In the genomic region with DNA sequence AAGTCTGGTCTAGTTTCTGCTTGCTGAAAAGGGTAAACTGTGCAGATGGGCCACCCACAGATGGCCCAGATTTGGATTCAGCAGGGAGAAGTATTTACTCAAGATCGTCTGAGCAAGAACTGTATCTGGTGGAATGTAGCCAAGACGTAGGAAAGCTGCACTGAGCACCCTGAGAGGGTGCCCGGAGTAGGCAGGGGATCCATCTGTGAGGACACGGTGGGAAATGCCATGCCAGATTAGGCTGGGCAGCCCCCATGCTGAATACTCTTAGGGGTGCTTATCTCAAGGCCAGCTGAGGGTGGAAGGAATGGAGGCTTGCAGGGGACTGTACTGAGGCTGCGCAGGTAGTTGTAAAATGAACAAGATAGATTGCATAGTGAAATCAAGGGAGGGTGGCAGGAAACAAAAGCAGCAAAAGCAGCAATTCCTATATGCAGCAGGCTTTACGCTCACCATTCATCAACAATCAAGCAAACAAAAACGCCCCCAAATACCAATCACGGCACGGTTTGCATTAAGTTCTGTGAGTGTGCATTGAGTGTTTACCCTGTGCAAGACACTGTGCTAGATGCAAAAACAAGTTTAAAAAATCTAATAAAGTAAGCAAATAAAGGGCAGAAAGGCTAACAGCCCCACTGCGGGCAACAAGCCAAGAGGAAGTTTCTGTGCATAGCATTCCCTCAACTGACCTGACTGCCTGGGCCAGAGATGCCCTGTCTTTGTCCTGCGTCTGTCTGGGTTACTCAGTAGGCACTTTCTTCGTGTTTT, we compare ENCODE assay signal across 12 cellular contexts. TPM values are rescaled to one million over a fixed set of nuclear protein-coding genes. Genes with fewer than 3 reads are reported as not detected.
DNase-seq lines count a peak whose midpoint lies in the region; ATAC-seq and TF ChIP-seq lines count a peak whose summit lies in the region.
"Had no signal": no experiment of that assay in that cellular context is flagged by ENCODE, and none has a peak within 500 bp of the region (broad histone marks: within the 10 kb centered on the region; RNA-seq: fewer than 3 reads in every experiment).

No MANE protein-coding gene starts in this region.

- H3K27me3 ChIP-seq in Peyer's patch (no peaks in the 10 kb centered on the region), upper lobe of left lung (no peaks in the 10 kb centered on the region), smooth muscle cell (ENCODE audit: low read depth) (no peaks in the 10 kb centered on the region)
- H3K27me3 ChIP-seq: BLaER1 had no signal

- peak overlapping the region; percentile 6 for H3K4me3 Mint-ChIP-seq in activated naive CD4-positive, alpha-beta T cell treated with anti-CD3 and anti-CD28 coated beads, Interleukin-2, amount 50 U/mL, for 24 hours

- no peak overlapping the region for H3K27ac Mint-ChIP-seq in activated naive CD4-positive, alpha-beta T cell treated with anti-CD3 and anti-CD28 coated beads, Interleukin-2, amount 50 U/mL, for 24 hours
- H3K27ac Mint-ChIP-seq in activated naive CD4-positive, alpha-beta T cell treated with anti-CD3 and anti-CD28 coated beads, Interleukin-2, amount 50 U/mL, for 72 hours: no peak overlapping the region

- no peak for TF ChIP-seq EP300 in upper lobe of left lung (IDR thresholded peaks at IDR 0.05)

- no peaks in the 10 kb centered on the region for H4K20me1 ChIP-seq in smooth muscle cell (ENCODE audit: low read depth)
- H4K20me1 ChIP-seq: BLaER1 had no signal

- no peak for ATAC-seq in activated naive CD4-positive, alpha-beta T cell treated with anti-CD3 and anti-CD28 coated beads, Interleukin-2, amount 50 U/mL, for 72 hours
- ATAC-seq in left lobe of liver (peak; percentile 83), upper lobe of left lung (ENCODE audit: low FRiP score in 2 of 2) (peak; percentile 56 to 65), HG02884 (IDR thresholded peaks at IDR 0.05; ENCODE audit: unreplicated experiment) (no peak), HG02759 (IDR thresholded peaks at IDR 0.05; ENCODE audit: unreplicated experiment) (no peak)

- H3K79me2 ChIP-seq in smooth muscle cell (ENCODE audit: low read depth): no peaks in the 10 kb centered on the region

- no peak for TF ChIP-seq CTCF in Peyer's patch (IDR thresholded peaks at IDR 0.05)
- TF ChIP-seq CTCF in upper lobe of left lung (IDR thresholded peaks at IDR 0.05): no peak
- TF ChIP-seq CTCF in smooth muscle cell (IDR thresholded peaks at IDR 0.05; ENCODE audit: borderline replicate concordance, insufficient read depth, poor library complexity, severe bottlenecking): no peak

- TF ChIP-seq POLR2A in Peyer's patch (IDR thresholded peaks at IDR 0.05) (no peak), upper lobe of left lung (IDR thresholded peaks at IDR 0.05) (no peak)

- no peak overlapping the region for H2AFZ ChIP-seq in smooth muscle cell (ENCODE audit: low read depth)

- no peak overlapping the region for H3K4me3 ChIP-seq in Peyer's patch
- H3K4me3 ChIP-seq in upper lobe of left lung: no peak overlapping the region
- H3K4me3 ChIP-seq in smooth muscle cell: no peak overlapping the region
- H3K4me3 ChIP-seq: BLaER1 had no signal

- H3K36me3 ChIP-seq in Peyer's patch: no peaks in the 10 kb centered on the region
- no peaks in the 10 kb centered on the region for H3K36me3 ChIP-seq in upper lobe of left lung
- H3K36me3 ChIP-seq in smooth muscle cell (ENCODE audit: low read depth): no peaks in the 10 kb centered on the region
- H3K36me3 ChIP-seq: BLaER1 had no signal

- H3K4me1 Mint-ChIP-seq in activated naive CD4-positive, alpha-beta T cell treated with anti-CD3 and anti-CD28 coated beads, Interleukin-2, amount 50 U/mL, for 24 hours: peaks cover 21% of the 10 kb centered on the region

- no peaks in the 10 kb centered on the region for H3K27me3 Mint-ChIP-seq in activated naive CD4-positive, alpha-beta T cell treated with anti-CD3 and anti-CD28 coated beads, Interleukin-2, amount 50 U/mL, for 24 hours

- H3K4me1 ChIP-seq in Peyer's patch (peaks cover 0 to 26% (median 0%) of the 10 kb centered on the region in 4 donors), upper lobe of left lung (peaks cover 13 to 16% (median 14%) of the 10 kb centered on the region in 4 donors), smooth muscle cell (ENCODE audit: low read depth) (peaks cover 9% of the 10 kb centered on the region)

- WGBS in upper lobe of left lung, 2 donors: 30 to 31% methylated on average over 12 of the region's 12 CpGs
- 74% methylated on average over 12 of the region's 12 CpGs for whole genome bisulfite sequencing in smooth muscle cell (ENCODE audit: low lambda C conversion rate)

- H3K36me3 Mint-ChIP-seq in activated naive CD4-positive, alpha-beta T cell treated with anti-CD3 and anti-CD28 coated beads, Interleukin-2, amount 50 U/mL, for 24 hours: no peaks in the 10 kb centered on the region
- H3K36me3 Mint-ChIP-seq in activated naive CD4-positive, alpha-beta T cell treated with anti-CD3 and anti-CD28 coated beads, Interleukin-2, amount 50 U/mL, for 72 hours: no peaks in the 10 kb centered on the region

- no peaks in the 10 kb centered on the region for H3K9me3 Mint-ChIP-seq in activated naive CD4-positive, alpha-beta T cell treated with anti-CD3 and anti-CD28 coated beads, Interleukin-2, amount 50 U/mL, for 24 hours
- H3K9me3 Mint-ChIP-seq in activated naive CD4-positive, alpha-beta T cell treated with anti-CD3 and anti-CD28 coated beads, Interleukin-2, amount 50 U/mL, for 72 hours: no peaks in the 10 kb centered on the region

- H3K9me3 ChIP-seq in Peyer's patch: no peaks in the 10 kb centered on the region
- H3K9me3 ChIP-seq in upper lobe of left lung: no peaks in the 10 kb centered on the region
- H3K9me3 ChIP-seq in smooth muscle cell (replicated peaks; ENCODE audit: low read depth): no peaks in the 10 kb centered on the region
- H3K9me3 ChIP-seq: BLaER1 had no signal

- DNase-seq in activated naive CD4-positive, alpha-beta T cell treated with anti-CD3 and anti-CD28 coated beads, Interleukin-2, amount 50 U/mL, for 72 hours (ENCODE audit: low spot score in 2 of 2): no peak
- peak in 2 of 3 donors; percentile 78 to 84 for DNase-seq in Peyer's patch
- peak; percentile 61 for DNase-seq in left lobe of liver (ENCODE audit: low spot score)
- DNase-seq in upper lobe of left lung: peak in 1 of 2 donors; percentile 83
- no peak for DNase-seq in smooth muscle cell (lab: John Stamatoyannopoulos, UW; ENCODE audit: unreplicated experiment)
- DNase-seq: kidney glomerular epithelial cell; stimulated activated CD4-positive, alpha-beta T cell treated with anti-CD3 and anti-CD28 coated beads, Interleukin-4, amount 100 ng/mL, for 1 hour had no signal

- no peak overlapping the region for H3K9ac ChIP-seq in smooth muscle cell (ENCODE audit: low read depth)
- H3K9ac ChIP-seq: BLaER1 had no signal

- no peak overlapping the region for H3K4me2 ChIP-seq in smooth muscle cell
- H3K4me2 ChIP-seq: BLaER1 had no signal

- no peaks in the 10 kb centered on the region for H3F3A ChIP-seq in smooth muscle cell (ENCODE audit: low read depth)

- peak overlapping the region in 2 of 4 donors; percentile 85 to 87 for H3K27ac ChIP-seq in Peyer's patch
- peak overlapping the region in 3 of 4 donors; percentile 37 to 78 (median 66) for H3K27ac ChIP-seq in upper lobe of left lung
- H3K27ac ChIP-seq in smooth muscle cell (ENCODE audit: low read depth): no peak overlapping the region
- H3K27ac ChIP-seq: BLaER1, epithelial cell of prostate had no signal

RNA-seq across cellular contexts. Expression of a gene that starts 32.2 kb away (rescaled TPM):
- total RNA-seq in activated naive CD4-positive, alpha-beta T cell treated with anti-CD3 and anti-CD28 coated beads, Interleukin-2, amount 50 U/mL, for 72 hours: 100 to 1,000 TPM in 1 of 2 donors, 10 to 100 TPM in 1; 66.0 to 113 TPM
- total RNA-seq in Peyer's patch (100 to 1,000 TPM in 3 of 4 donors, 10 to 100 TPM in 1; 29.7 to 178 (median 133) TPM), left lobe of liver (58.9 TPM), upper lobe of left lung (100 to 1,000 TPM in 1 of 6 donors, 10 to 100 TPM in 5; 37.7 to 105 (median 57.3) TPM), smooth muscle cell (17.9 and 20.0 TPM in 2 replicates)
- 12.4 and 15.4 TPM in 2 replicates for polyA plus RNA-seq in smooth muscle cell

Comparison
In these comparisons a context has a peak if more than half of its experiments do, and no peak if none do; other contexts are left out.
1. ATAC-seq: peak in left lobe of liver (single experiment) and upper lobe of left lung (2 of 2); none in activated naive CD4-positive, alpha-beta T cell treated with anti-CD3 and anti-CD28 coated beads, Interleukin-2, amount 50 U/mL, for 72 hours (0 of 2), HG02884 (single experiment) and HG02759 (single experiment).
2. DNase-seq: peak in Peyer's patch (2 of 3) and left lobe of liver (single experiment); none in activated naive CD4-positive, alpha-beta T cell treated with anti-CD3 and anti-CD28 coated beads, Interleukin-2, amount 50 U/mL, for 72 hours (0 of 2) and smooth muscle cell (single experiment).